Comparison of ENCODE assay signal across 14 cellular contexts in the genomic region with DNA sequence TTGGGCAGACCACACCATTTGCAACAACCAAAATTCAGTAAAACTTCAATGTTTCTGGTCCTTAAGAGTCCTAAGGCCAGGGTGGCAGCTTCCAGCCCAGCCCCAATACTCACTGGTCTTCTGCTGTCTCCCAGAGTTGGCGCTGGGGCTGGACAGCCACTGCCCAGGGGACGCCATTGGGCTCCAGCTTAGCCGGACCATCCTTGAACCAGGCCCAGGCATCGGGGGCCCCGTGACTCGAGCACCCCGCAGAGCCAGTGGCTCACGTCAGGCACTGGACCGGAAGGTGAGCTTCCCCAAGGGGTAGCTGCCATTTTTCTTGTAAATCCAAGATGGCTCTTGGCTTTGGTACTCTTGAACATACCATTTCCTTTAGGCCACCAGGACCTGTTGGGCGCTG. TPM values are rescaled to one million over a fixed set of nuclear protein-coding genes. Genes with fewer than 3 reads are reported as not detected.
DNase-seq lines count a peak whose midpoint lies in the region; TF ChIP-seq lines count a peak whose summit lies in the region.
"Had no signal": no experiment of that assay in that cellular context is flagged by ENCODE, and none has a peak within 500 bp of the region (broad histone marks: within the 10 kb centered on the region; RNA-seq: fewer than 3 reads in every experiment).

No MANE protein-coding gene starts in this region.

- H3K4me3 ChIP-seq in SJSA1 = no peak overlapping the region
- H3K4me3 ChIP-seq in testis = no peak overlapping the region
- H3K4me3 ChIP-seq: GM23248 had no signal

- H3K36me3 ChIP-seq in SJSA1 (peaks cover 37% of the 10 kb centered on the region), testis (ENCODE audit: low read depth, missing control alignments) (no peaks in the 10 kb centered on the region)

- H3K9me3 ChIP-seq in SJSA1 (replicated peaks) (peaks cover 23% of the 10 kb centered on the region), testis (no peaks in the 10 kb centered on the region)

- TF ChIP-seq CTCF in testis (IDR thresholded peaks at IDR 0.05) (no peak), GM13976 (IDR thresholded peaks at IDR 0.05; ENCODE audit: borderline replicate concordance, control extremely low read depth, extremely low read depth, insufficient read depth, missing control alignments) (no peak)

- in situ Hi-C loops in GM13976 (cut with MboI; ENCODE audit: low sequenced_read_pairs, unreplicated experiment) = no loop called here

- peak; percentile 42 for DNase-seq in activated CD8-positive, alpha-beta memory T cell treated with anti-CD3 and anti-CD28 coated beads for 24 hours
- DNase-seq in activated CD8-positive, alpha-beta memory T cell treated with anti-CD3 and anti-CD28 coated beads, Interleukin-2, amount 50 U/mL, for 48 hours = no peak
- DNase-seq in SJSA1 (ENCODE audit: low read depth in 1 of 2, low spot score in 2 of 2) (peak in 1 of 2 experiments; percentile 37), mucosa of gallbladder (ENCODE audit: low spot score) (peak; percentile 5), testis (peak; percentile 8), GM13976 (ENCODE audit: low spot score) (no peak), DMS79 (lab: John Stamatoyannopoulos, UW) (no peak), EL (no peak)
- DNase-seq: CD8-positive, alpha-beta T cell; COR-L47; DMS153; GM23248 had no signal

- H3K27me3 ChIP-seq in SJSA1 (replicated peaks) (no peaks in the 10 kb centered on the region), testis (no peaks in the 10 kb centered on the region)

- intact Hi-C loops in testis (cut with DNase I; ENCODE audit: low total_unique reads) = no loop called here

- H3K27ac ChIP-seq in SJSA1 (0 out of 2 replicates have a peak overlapping the region, but pooled peaks have one; percentile 17), testis (no peak overlapping the region)
- H3K27ac ChIP-seq: 22Rv1, GM23248, HL-60 had no signal

- 89 to 98% methylated on average over 10 of the region's 10 CpGs for WGBS in testis, 2 donors

- TF ChIP-seq POLR2A in testis (IDR thresholded peaks at IDR 0.05) = no peak

- H3K4me1 ChIP-seq in SJSA1 (replicated peaks) (peaks cover 23% of the 10 kb centered on the region), testis (no peaks in the 10 kb centered on the region)

RNA-seq across cellular contexts. Expression of a gene that starts 21.8 kb away (rescaled TPM):
- total RNA-seq in SJSA1 (2014; rRNA removed; shearing (Covaris generic)) = 18.3 and 24.9 TPM in 2 replicates
- 40.9 TPM for total RNA-seq in mucosa of gallbladder
- total RNA-seq in testis = 100 to 1,000 TPM in 1 of 2 donors, 10 to 100 TPM in 1; 82.7 to 107 TPM
- 15.8 TPM for polyA plus RNA-seq in testis (ENCODE audit: insufficient read depth, low read depth, low replicate concordance)

Comparison
In these comparisons a context has a peak if more than half of its experiments do, and no peak if none do; other contexts are left out.
1. DNase-seq: peak in activated CD8-positive, alpha-beta memory T cell treated with anti-CD3 and anti-CD28 coated beads for 24 hours (single experiment), mucosa of gallbladder (single experiment) and testis (single experiment); none in activated CD8-positive, alpha-beta memory T cell treated with anti-CD3 and anti-CD28 coated beads, Interleukin-2, amount 50 U/mL, for 48 hours (single experiment), GM13976 (single experiment), DMS79 (single experiment) and EL (single experiment).